ENCODE assay signal across 24 cellular contexts in the genomic region with DNA sequence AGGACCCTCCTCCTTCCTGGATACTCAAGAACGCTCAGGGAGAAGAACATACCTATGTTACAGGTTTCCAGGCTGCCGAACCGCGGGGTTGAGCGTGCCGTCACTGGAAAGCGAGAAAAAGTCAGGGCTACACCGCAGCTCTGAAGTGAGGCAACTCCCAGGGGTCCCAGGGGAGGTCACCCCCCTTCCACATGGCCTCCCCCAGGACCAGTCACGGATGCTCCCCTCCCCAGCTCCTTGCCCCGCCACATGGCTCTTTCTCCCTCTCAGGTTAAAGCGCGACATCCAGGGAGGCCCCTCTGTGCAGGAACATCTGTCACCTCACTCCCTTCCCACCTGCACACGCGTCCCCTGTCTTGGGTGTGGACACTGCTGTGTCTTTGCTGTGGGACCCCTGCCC.
"Had no signal": no experiment of that assay in that cellular context is flagged by ENCODE, and none has a peak within 500 bp of the region (broad histone marks: within the 10 kb centered on the region; RNA-seq: fewer than 3 reads in every experiment).

No MANE protein-coding gene starts in this region.

- FAIRE-seq: islet of Langerhans, pancreas, urothelium cell line had no signal

- H3K4me3 ChIP-seq: left ventricle myocardium inferior, lung, mucosa of descending colon, pancreas, right atrium auricular region, right lobe of liver, smooth muscle cell, suprapubic skin, thoracic aorta, tibial artery, upper lobe of right lung had no signal

- H3K4me2 ChIP-seq: smooth muscle cell had no signal

- DNase-seq: hypothalamus; immature natural killer cell; left ventricle myocardium inferior; midbrain; mucosa of descending colon; naive thymus-derived CD4-positive, alpha-beta T cell; nucleus accumbens; stimulated activated CD4-positive, alpha-beta T cell treated with anti-CD3 and anti-CD28 coated beads, Interleukin-1b, Interleukin-23, amount 100 ng/mL, for 48 hours; stimulated activated CD4-positive, alpha-beta T cell treated with anti-CD3 and anti-CD28 coated beads, Interleukin-2, amount 100 ng/mL, for 48 hours; stimulated activated CD4-positive, alpha-beta T cell treated with anti-CD3 and anti-CD28 coated beads, Interleukin-4, amount 100 ng/mL, for 4 hours; stimulated activated CD8-positive, alpha-beta memory T cell treated with anti-CD3 and anti-CD28 coated beads, Interleukin-4, amount 100 ng/mL, for 48 hours; stimulated activated naive CD4-positive, alpha-beta T cell treated with Interleukin-2 at 50 U/mL for 16 hours; tibial artery; trophoblast cell; upper lobe of right lung had no signal

- ATAC-seq: mucosa of descending colon; naive thymus-derived CD4-positive, alpha-beta T cell; pancreas; upper lobe of right lung had no signal

- H3K27me3 ChIP-seq: pancreas, right atrium auricular region, right lobe of liver, suprapubic skin, tibial artery, upper lobe of right lung had no signal

- H3K4me1 ChIP-seq: left ventricle myocardium inferior, right atrium auricular region, right lobe of liver, suprapubic skin, tibial artery, upper lobe of right lung had no signal

- H3K9me3 ChIP-seq: left ventricle myocardium inferior, mucosa of descending colon, pancreas, right atrium auricular region, right lobe of liver, suprapubic skin, thoracic aorta, tibial artery, upper lobe of right lung had no signal

- H3K27ac ChIP-seq: left ventricle myocardium inferior, pancreas, right atrium auricular region, right lobe of liver, suprapubic skin, thoracic aorta, tibial artery, upper lobe of right lung had no signal

- H3K36me3 ChIP-seq: left ventricle myocardium inferior, pancreas, right atrium auricular region, right lobe of liver, suprapubic skin, thoracic aorta, tibial artery, upper lobe of right lung had no signal
